8 cellular contexts compared by ENCODE assay signal in genomic region chr7:22549667-22550513, GRCh38. TPM values are rescaled to one million over a fixed set of nuclear protein-coding genes. Genes with fewer than 3 reads are reported as not detected.
A peak's percentile ranks its signal among the peaks of the same experiment; 100 is the strongest.
DNase-seq lines count a peak whose midpoint lies in the region; ATAC-seq and TF ChIP-seq lines count a peak whose summit lies in the region.

No MANE protein-coding gene starts in this region.

- H3K36me3 ChIP-seq in IMR-90 (ENCODE audit: control insufficient read depth, insufficient read depth, low read length) (no peaks in the 10 kb centered on the region), prostate gland (no peaks in the 10 kb centered on the region)

- H3K27ac ChIP-seq in IMR-90 (ENCODE audit: insufficient read depth, low read length) (no peak overlapping the region), prostate gland (no peak overlapping the region)

- peak; percentile 86 for DNase-seq in ELF-1 (ENCODE audit: low read depth, low spot score)
- peak; percentile 7 for DNase-seq in IMR-90
- peak in 1 of 3 donors; percentile 7 for DNase-seq in T-helper 17 cell
- DNase-seq in fibroblast of pulmonary artery (ENCODE audit: low read depth) = peak; percentile 22
- no peak for DNase-seq in retinal pigment epithelial cell (ENCODE audit: low read depth)
- DNase-seq in cerebellar nuclear complex (lab: John Stamatoyannopoulos, UW) = no peak
- DNase-seq in left colon = no peak
- DNase-seq in prostate gland (ENCODE audit: low spot score) = no peak

- H3K4me3 ChIP-seq in IMR-90 (ENCODE audit: insufficient read depth, low read depth, low read length) (peak overlapping the region; percentile 42), fibroblast of pulmonary artery (replicated peaks; ENCODE audit: low read depth, low read length) (peak overlapping the region; percentile 53), retinal pigment epithelial cell (ENCODE audit: low read length) (peak overlapping the region; percentile 56), prostate gland (no peak overlapping the region)

- peaks cover 3% of the 10 kb centered on the region; the same call in 1 of the 2 replicates for H3K9me3 ChIP-seq in IMR-90 (ENCODE audit: control insufficient read depth, insufficient read depth, low read length)
- H3K9me3 ChIP-seq in T-helper 17 cell (ENCODE audit: control insufficient read depth, low read length, poor library complexity, severe bottlenecking) = no peaks in the 10 kb centered on the region
- no peaks in the 10 kb centered on the region for H3K9me3 ChIP-seq in prostate gland

- no peak overlapping the region for H2AK9ac ChIP-seq in IMR-90 (replicated peaks; ENCODE audit: low read depth, low read length, poor library complexity)

- POLR2A ChIA-PET in IMR-90 (lab: Charles Lee; ENCODE audit: unreplicated experiment) = no interaction called here

- H4K8ac ChIP-seq in IMR-90 (ENCODE audit: low read depth in 2 of 2, low read length in 2 of 2) = no peak overlapping the region; a peak in 1 of 4 replicates

- H3K18ac ChIP-seq in IMR-90 (ENCODE audit: low read depth, low read length) = peak overlapping the region; percentile 46; the same call in 1 of the 2 replicates

- no peak overlapping the region for H3K27ac Mint-ChIP-seq in T-helper 17 cell

- peaks cover 67% of the 10 kb centered on the region for H3K27me3 Mint-ChIP-seq in T-helper 17 cell

- peak; percentile 57 for TF ChIP-seq RAD21 in IMR-90 (IDR thresholded peaks at IDR 0.05; ENCODE audit: low read length)

- no peak overlapping the region for H4K91ac ChIP-seq in IMR-90 (ENCODE audit: insufficient read depth, low read depth, low read length)

- no peak overlapping the region for H3K23ac ChIP-seq in IMR-90 (ENCODE audit: low read depth, low read length)

- H4K5ac ChIP-seq in IMR-90 (ENCODE audit: low read depth, low read length) = no peak overlapping the region; the same call in 1 of the 2 replicates

- peak overlapping the region; percentile 10; the same call in 1 of the 2 replicates for H3K4ac ChIP-seq in IMR-90 (ENCODE audit: low read depth, low read length)

- H3K4me1 Mint-ChIP-seq in T-helper 17 cell = peaks cover 6% of the 10 kb centered on the region

- no peak overlapping the region for H2BK20ac ChIP-seq in IMR-90 (ENCODE audit: low read depth, low read length)

- dilution Hi-C loops in IMR-90 (cut with HindIII; ENCODE audit: low sequenced_read_pairs, unreplicated experiment) = loop anchor here (25.0 kb wide), 1 partner anchor 512 kb away; no protein-coding TSS in a partner anchor

- H3K14ac ChIP-seq in IMR-90 (replicated peaks; ENCODE audit: low read depth, low read length) = peak overlapping the region; percentile 40; the same call in 1 of the 2 replicates

- in situ Hi-C loops in IMR-90 (cut with MboI; ENCODE audit: low sequenced_read_pairs) = no loop called here

- H3K56ac ChIP-seq in IMR-90 (ENCODE audit: extremely low read depth, insufficient read depth, low read length) = no peak overlapping the region

- no peak overlapping the region for H2BK5ac ChIP-seq in IMR-90 (ENCODE audit: low read depth, low read length, poor library complexity, severe bottlenecking)

- H3K27me3 ChIP-seq in IMR-90 (ENCODE audit: control insufficient read depth, insufficient read depth, low read length) (peaks cover 37% of the 10 kb centered on the region), prostate gland (replicated peaks; ENCODE audit: insufficient read depth) (peaks cover 6% of the 10 kb centered on the region)

- no peak for TF ChIP-seq POLR2A in IMR-90 (IDR thresholded peaks at IDR 0.05; ENCODE audit: low read depth, low read length)
- TF ChIP-seq POLR2A in prostate gland (IDR thresholded peaks at IDR 0.05) = no peak

- no peak overlapping the region for H2AK5ac ChIP-seq in IMR-90 (ENCODE audit: low read depth, low read length)

- peak overlapping the region; percentile 10; the same call in 1 of the 2 replicates for H2BK120ac ChIP-seq in IMR-90 (ENCODE audit: low read depth, low read length)

- H3K4me1 ChIP-seq in IMR-90 (ENCODE audit: control insufficient read depth, insufficient read depth, low read length) = no peaks in the 10 kb centered on the region
- no peaks in the 10 kb centered on the region for H3K4me1 ChIP-seq in prostate gland (replicated peaks)

- intact Hi-C loops in IMR-90 (cut with micrococcal nuclease) (no loop called here), left colon (cut with DNase I, micrococcal nuclease) (loop anchor here in 1 of 2 donors (10.0 kb wide), 2 partner anchors 235 to 505 kb away; no protein-coding TSS in a partner anchor), prostate gland (cut with DNase I) (loop anchor here (10.0 kb wide), 1 partner anchor 385 kb away; no protein-coding TSS in a partner anchor)

- H2BK15ac ChIP-seq in IMR-90 (ENCODE audit: low read depth, low read length) = no peak overlapping the region; the same call in 2 of the 3 replicates

- CTCF ChIA-PET in IMR-90 (lab: Yijun Ruan, JAX) = no interaction called here

- ATAC-seq in IMR-90 (ENCODE audit: low read depth) = peak; percentile 75
- peak; percentile 62 for ATAC-seq in T-helper 17 cell
- no peak for ATAC-seq in left colon

- no peaks in the 10 kb centered on the region for H4K20me1 ChIP-seq in IMR-90 (ENCODE audit: insufficient read depth, low read length)

- H2AFZ ChIP-seq in IMR-90 (replicated peaks; ENCODE audit: low read length, poor library complexity) = peak overlapping the region; percentile 89

- H3K36me3 Mint-ChIP-seq in T-helper 17 cell (ENCODE audit: low read depth) = peaks cover 4% of the 10 kb centered on the region

- TF ChIP-seq CTCF in IMR-90 (conservative IDR thresholded peaks at IDR 0.05; ENCODE audit: low read depth, low read length) (peak; percentile 42), fibroblast of pulmonary artery (IDR thresholded peaks at IDR 0.05; ENCODE audit: low read length, missing control alignments) (peak; percentile 39), retinal pigment epithelial cell (conservative IDR thresholded peaks at IDR 0.05; ENCODE audit: low read depth, low read length) (peak; percentile 78), prostate gland (IDR thresholded peaks at IDR 0.05) (peak in 1 of 4 experiments; percentile 39)

- H3K79me1 ChIP-seq in IMR-90 (ENCODE audit: low read depth in 1 of 2, low read length in 2 of 2) = no peaks in the 10 kb centered on the region

- H3K9me1 ChIP-seq in IMR-90 (ENCODE audit: insufficient read depth, low read length) = no peaks in the 10 kb centered on the region

- 0% methylated on average over 4 of the region's 48 CpGs; no CpG with 5 or more reads in 1 of the 2 experiments for WGBS in IMR-90 (ENCODE audit: extremely low coverage in 2 of 2, insufficient read length in 1 of 2), 2 experiments
- WGBS in prostate gland = 5% methylated on average over 48 of the region's 48 CpGs

- peak overlapping the region; percentile 89 for H3K4me3 Mint-ChIP-seq in T-helper 17 cell

- no peak overlapping the region for H3K9ac ChIP-seq in IMR-90 (ENCODE audit: low read depth, low read length)

- H3K4me2 ChIP-seq in IMR-90 (ENCODE audit: low read depth, low read length) = peak overlapping the region; percentile 96

- no TSS peak for BruUV-seq in IMR-90 (replicated peaks; lab: Mats Ljungman, UMichigan)

TF ChIP-seq in IMR-90, 13 proteins besides CTCF, POLR2A, EP300 and RAD21:
- TF ChIP-seq RFX5 (IDR thresholded peaks at IDR 0.05; ENCODE audit: low read depth, low read length) (no peak), SMC3 (IDR thresholded peaks at IDR 0.05; ENCODE audit: low read depth, low read length) (no peak), MXI1 (IDR thresholded peaks at IDR 0.05; ENCODE audit: borderline replicate concordance, low read depth, low read length) (no peak), CHD1 (IDR thresholded peaks at IDR 0.05; ENCODE audit: low read depth, low read length) (no peak), RCOR1 (IDR thresholded peaks at IDR 0.05; ENCODE audit: insufficient replicate concordance, low read length) (no peak), ELK1 (IDR thresholded peaks at IDR 0.05; ENCODE audit: borderline replicate concordance, low read depth, low read length) (no peak), CEBPB (IDR thresholded peaks at IDR 0.05; ENCODE audit: low read depth, low read length) (no peak), MAFK (IDR thresholded peaks at IDR 0.05; ENCODE audit: low read depth, low read length) (no peak), MAZ (IDR thresholded peaks at IDR 0.05; ENCODE audit: borderline replicate concordance, low read depth, low read length) (no peak; the same call in 1 of the 2 replicates), FOS (IDR thresholded peaks at IDR 0.05; ENCODE audit: low read depth, low read length) (no peak), NFE2L2 (IDR thresholded peaks at IDR 0.05; ENCODE audit: low read depth, low read length) (no peak), USF2 (IDR thresholded peaks at IDR 0.05; ENCODE audit: low read depth, low read length) (no peak), BHLHE40 (IDR thresholded peaks at IDR 0.05; ENCODE audit: low read depth, low read length) (no peak)
TF ChIP-seq in IMR-90: peak in this region for 0.

RNA-seq across cellular contexts. Expression of gene STEAP1B, which starts 49.9 kb away (rescaled TPM):
- total RNA-seq in IMR-90 (2012; rRNA removed) (13.8 and 21.1 TPM in 2 replicates), T-helper 17 cell (under 1 TPM; 0.73 to 0.75 TPM), left colon (under 1 TPM in 1 of 2 donors, not detected in 1; 0.47 TPM), prostate gland (1 to 10 TPM in 1 of 2 donors, not detected in 1; 6.4 TPM)
- polyA plus RNA-seq in IMR-90 (2012; rRNA removed) = 7.9 and 8.3 TPM in 2 replicates
- polyA plus RNA-seq in IMR-90 (2012; cell fraction: cytosol; rRNA removed) = 1.9 and 4.7 TPM in 2 replicates
- polyA plus RNA-seq in IMR-90 (2012; cell fraction: nucleus; rRNA removed; ENCODE audit: low replicate concordance) = 1.0 and 3.9 TPM in 2 replicates

Comparison
In these comparisons a context has a peak if more than half of its experiments do, and no peak if none do; other contexts are left out.
1. DNase-seq: peak in ELF-1 (single experiment), IMR-90 (single experiment) and fibroblast of pulmonary artery (single experiment); none in retinal pigment epithelial cell (single experiment), cerebellar nuclear complex (0 of 2), left colon (0 of 2) and prostate gland (single experiment).
2. H3K4me3 ChIP-seq: peak in IMR-90 (single experiment), fibroblast of pulmonary artery (single experiment) and retinal pigment epithelial cell (single experiment); none in prostate gland (0 of 2).